35 cellular contexts compared by ENCODE assay signal in the genomic region with DNA sequence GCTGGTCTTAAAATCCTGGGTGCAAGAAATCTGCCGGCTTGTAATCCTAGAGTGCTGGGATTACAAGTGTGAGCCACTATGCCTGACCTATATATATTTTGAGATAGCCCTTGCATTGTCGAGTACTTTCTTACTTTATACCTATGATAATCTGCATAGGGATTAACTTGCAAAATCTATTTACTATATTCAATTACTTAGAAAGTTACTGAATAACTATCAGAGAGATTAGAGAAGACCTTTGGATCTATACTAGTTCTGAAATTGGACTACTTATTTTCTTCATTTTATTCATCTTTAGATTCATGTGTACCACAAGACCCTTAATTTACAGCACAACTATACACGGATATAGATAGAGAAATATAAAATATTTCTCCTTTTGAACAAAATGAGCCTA.
"Had no signal": no experiment of that assay in that cellular context is flagged by ENCODE, and none has a peak within 500 bp of the region (broad histone marks: within the 10 kb centered on the region; RNA-seq: fewer than 3 reads in every experiment).

No MANE protein-coding gene starts in this region.

- DNase-seq: Karpas-422, Kasumi-1, KG1, MG63, MM.1S, MV-4-11, NCI-H1048, NCI-H1092, NCI-H1092 treated with DMSO at 0.1 percent for 48 hours, NCI-H1105, NCI-H1105 treated with DMSO at 0.1 percent for 48 hours, NCI-H1417, NCI-H1417 treated with DMSO at 0.1 percent for 48 hours, NCI-H1436, NCI-H1436 treated with DMSO at 0.1 percent for 48 hours, NCI-H146, NCI-H1694, NCI-H1694 treated with DMSO at 0.1 percent for 48 hours, NCI-H187, NCI-H187 treated with DMSO at 0.1 percent for 48 hours, NCI-H1930, NCI-H2029, NCI-H2029 treated with DMSO at 0.1 percent for 48 hours, NCI-H2081, NCI-H2081 treated with DMSO at 0.1 percent for 48 hours, NCI-H2107, NCI-H2171, NCI-H2171 treated with DMSO at 0.1 percent for 48 hours, NCI-H2227 treated with DMSO at 0.1 percent for 48 hours, NCI-H226, NCI-H345, NCI-H446, NCI-H446 treated with DMSO at 0.1 percent for 48 hours, NCI-H510A had no signal

- H3K36me3 ChIP-seq: MG63 had no signal

- H3K4me2 ChIP-seq: KMS-11 had no signal

- H3K27me3 ChIP-seq: MG63 had no signal

- H3K4me3 ChIP-seq: MG63 had no signal

- H3K9me3 ChIP-seq: MG63 had no signal

- H3K27ac ChIP-seq: KMS-11 had no signal

- H3K9ac ChIP-seq: KMS-11 had no signal
